ENCODE assay signal across 8 cellular contexts in the genomic region with DNA sequence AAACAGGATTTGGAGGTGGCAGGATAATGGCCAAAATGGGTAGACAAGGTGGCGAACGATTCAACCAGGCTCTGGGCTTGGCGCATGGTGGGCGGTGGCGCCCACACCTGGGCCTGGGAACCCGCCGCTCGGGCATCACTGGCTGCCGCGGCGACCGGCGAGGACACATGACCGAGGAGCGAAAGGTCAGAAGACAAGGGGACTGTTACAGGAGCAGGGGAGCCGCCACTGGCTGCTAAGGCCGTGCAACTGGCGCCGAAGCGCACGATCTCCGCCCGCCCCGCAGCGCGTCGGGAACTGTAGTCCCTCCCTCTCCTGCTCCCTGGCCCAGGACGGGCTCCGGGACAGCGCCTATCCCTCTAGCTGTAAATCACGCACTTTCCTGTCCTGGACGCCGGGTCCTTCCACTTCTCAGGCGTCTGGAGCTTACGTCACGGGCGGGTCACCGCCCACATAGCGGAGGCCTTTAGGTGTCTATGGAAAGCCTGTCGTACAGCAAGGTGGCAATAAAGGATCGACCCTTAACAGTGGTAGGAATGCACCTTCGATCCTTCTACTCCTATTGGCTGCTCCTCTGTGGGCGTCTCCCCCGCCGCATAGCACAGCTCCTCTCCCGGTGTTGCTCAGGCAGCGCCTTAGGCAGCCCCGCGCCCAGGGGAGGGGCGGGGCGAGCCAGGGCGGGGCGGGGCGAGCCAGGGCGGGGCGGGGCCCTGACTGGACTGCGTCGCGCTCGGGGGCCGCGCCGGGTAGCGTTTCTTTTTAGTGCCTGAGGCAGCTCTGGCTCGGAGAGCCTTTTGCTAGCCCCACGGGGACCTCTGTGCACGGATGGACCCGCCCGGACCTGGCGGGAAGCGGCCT. TPM values are rescaled to one million over a fixed set of nuclear protein-coding genes. Genes with fewer than 3 reads are reported as not detected.
A peak's percentile ranks its signal among the peaks of the same experiment; 100 is the strongest.
DNase-seq lines count a peak whose midpoint lies in the region; ATAC-seq and TF ChIP-seq lines count a peak whose summit lies in the region.

A gene with protein sequence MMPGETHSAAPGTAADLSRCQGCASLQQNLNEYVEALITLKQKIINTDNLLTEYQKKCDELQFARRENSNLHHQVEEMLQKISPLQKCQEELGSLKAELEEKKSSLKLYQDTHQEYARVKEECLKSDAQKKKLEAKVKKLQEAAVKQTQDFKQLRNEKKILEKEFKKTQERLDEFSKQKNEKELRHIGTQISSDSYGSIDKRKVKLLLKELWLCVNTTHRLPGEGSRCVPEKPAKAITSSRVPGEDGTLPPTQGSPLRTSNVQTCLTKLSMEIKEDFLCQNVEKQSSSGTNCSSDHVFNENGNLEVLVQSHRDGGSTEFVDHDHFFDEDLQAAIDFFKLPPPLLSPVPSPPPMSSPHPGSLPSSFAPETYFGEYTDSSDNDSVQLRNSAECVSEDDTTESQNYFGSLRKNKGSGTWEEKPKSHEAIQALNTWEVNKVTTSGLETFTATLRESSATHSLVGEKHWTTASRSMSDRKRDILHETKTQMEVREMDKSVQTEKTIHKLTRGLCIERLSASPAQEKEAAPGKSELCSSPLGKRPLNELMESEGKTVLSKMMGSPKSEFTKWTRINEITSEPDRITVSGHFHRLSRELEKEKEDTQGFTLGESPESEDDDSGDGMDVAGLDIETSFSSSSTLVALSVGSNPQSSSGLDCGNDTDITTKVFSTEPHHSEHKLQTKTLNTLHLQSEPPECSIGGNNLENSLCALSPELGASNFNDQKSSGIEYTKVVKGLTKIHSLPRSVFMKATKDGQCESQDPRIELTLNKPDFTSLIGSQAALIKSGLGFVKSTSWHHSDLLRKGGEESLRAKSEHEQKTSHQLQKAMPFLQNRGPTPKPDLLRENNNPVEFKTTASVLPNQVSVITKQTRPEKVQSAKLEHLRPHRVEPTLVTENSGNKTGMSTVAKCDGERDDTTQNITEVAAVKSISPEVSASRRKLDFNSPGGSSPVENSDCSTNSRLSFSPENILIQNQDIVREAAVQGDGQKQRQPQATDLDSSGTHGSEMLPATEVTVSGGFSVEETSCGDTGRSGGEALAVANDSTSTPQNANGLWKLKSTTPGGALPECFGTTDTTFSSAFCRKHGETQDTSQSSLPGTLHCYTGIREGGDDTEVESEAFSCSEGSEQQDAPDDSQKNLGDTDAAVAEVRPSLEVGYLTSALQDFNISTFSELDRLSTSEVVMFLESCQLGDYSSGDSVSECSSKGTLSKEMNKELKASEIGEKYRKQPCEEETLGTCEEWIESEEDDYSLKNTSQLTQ (N-terminal part only) (plus strand): TSS at position 717 of the 858 bp plus-strand sequence. CDS start 239 bp downstream, outside the sequence.

- H3K4me2 ChIP-seq in PC-9 = peak within 1 kb of the TSS; percentile 100

- DNase-seq in DMS153 (lab: John Stamatoyannopoulos, UW) (peak; percentile 98), PC-9 (peak; percentile 97 to 100), epithelial cell of proximal tubule (ENCODE audit: low read depth) (peak; percentile 84)
- peak; percentile 97 for DNase-seq in Jurkat, Clone E6-1 (ENCODE audit: low read depth, low spot score)
- peak; percentile 95 for DNase-seq in activated T-cell treated with anti-CD3 and anti-CD28 coated beads, Interleukin-2, amount 50 U/mL, for 1 hour
- DNase-seq in stimulated activated CD8-positive, alpha-beta memory T cell treated with anti-CD3 and anti-CD28 coated beads, Interleukin-4, amount 100 ng/mL, for 48 hours = peak; percentile 93

- H2AFZ ChIP-seq in PC-9 = peak within 1 kb of the TSS; percentile 98

- peaks cover 38% of the 10 kb centered on the region for H4K20me1 ChIP-seq in PC-9 (ENCODE audit: insufficient read depth)

- peaks cover 8% of the 10 kb centered on the region; the same call in 1 of the 2 replicates for H3F3A ChIP-seq in PC-9 (ENCODE audit: insufficient read depth, low read depth)

- POLR2A ChIA-PET in PC-9 (lab: Charles Lee; ENCODE audit: unreplicated experiment) = interaction anchor here (0.6 to 1.0 kb wide), 10 partner anchors 14 to 450 kb away, joined by 3 to 19 read pairs (median 6); no protein-coding TSS in a partner anchor

- peaks cover 32% of the 10 kb centered on the region for H3K4me1 ChIP-seq in PC-9 (replicated peaks; ENCODE audit: insufficient read depth)
- peaks cover 22 to 26% of the 10 kb centered on the region in 2 donors for H3K4me1 ChIP-seq in mucosa of rectum (ENCODE audit: control insufficient read depth in 2 of 2, insufficient read depth in 2 of 2, low read length in 2 of 2)

- 0 out of 2 replicates have a peak, but pooled peaks have one; percentile 22 for TF ChIP-seq CTCF in PC-9 (conservative IDR thresholded peaks at IDR 0.05)
- TF ChIP-seq CTCF in epithelial cell of proximal tubule (conservative IDR thresholded peaks at IDR 0.05; ENCODE audit: low read depth, low read length) = no peak

- H3K27ac ChIP-seq in PC-9 (peak within 1 kb of the TSS; percentile 89), mucosa of rectum (ENCODE audit: low read depth in 2 of 2, low read length in 2 of 2) (peak within 1 kb of the TSS; percentile 98 to 99)

- peak within 1 kb of the TSS; percentile 77 to 83 for H3K9ac ChIP-seq in mucosa of rectum (ENCODE audit: low read depth in 1 of 2, low read length in 2 of 2)

- peaks cover 46% of the 10 kb centered on the region for H3K79me2 ChIP-seq in PC-9 (ENCODE audit: low read depth)

- H3K4me3 ChIP-seq in Jurkat, Clone E6-1 (ENCODE audit: low read length) = peak within 1 kb of the TSS; percentile 88
- H3K4me3 ChIP-seq in PC-9 (peak within 1 kb of the TSS; percentile 86), epithelial cell of proximal tubule (ENCODE audit: low read depth, low read length) (peak within 1 kb of the TSS; percentile 99), mucosa of rectum (ENCODE audit: low read length in 2 of 2) (peak within 1 kb of the TSS; percentile 85 to 90)

- H3K9me2 ChIP-seq in PC-9 (ENCODE audit: insufficient read depth) = no peaks in the 10 kb centered on the region

- CTCF ChIA-PET in PC-9 (lab: Charles Lee) = interaction anchor here (0.5 to 1.8 kb wide), 4 partner anchors 26 to 543 kb away, joined by 3 to 8 read pairs (median 5); no protein-coding TSS in a partner anchor

- H3K27me3 ChIP-seq in PC-9 (ENCODE audit: insufficient read depth, low read depth) (no peaks in the 10 kb centered on the region), mucosa of rectum (ENCODE audit: control insufficient read depth in 2 of 2, insufficient read depth in 2 of 2, low read length in 2 of 2) (no peaks in the 10 kb centered on the region)

- H3K9me3 ChIP-seq in PC-9 (ENCODE audit: insufficient read depth, low read depth) (no peaks in the 10 kb centered on the region), mucosa of rectum (ENCODE audit: control insufficient read depth in 2 of 2, low read length in 2 of 2) (no peaks in the 10 kb centered on the region)

- 0 out of 2 replicates have a peak, but pooled peaks cover 6% of the 10 kb centered on the region for H3K36me3 ChIP-seq in PC-9 (ENCODE audit: low read depth)
- H3K36me3 ChIP-seq in mucosa of rectum (ENCODE audit: control insufficient read depth in 2 of 2, insufficient read depth in 2 of 2, low read length in 2 of 2) = no peaks in the 10 kb centered on the region

- intact Hi-C loops in PC-9 (cut with micrococcal nuclease; ENCODE audit: unreplicated experiment) = loop anchor here (1.0 to 10.0 kb wide), 8 partner anchors 82 to 1291 kb away; a partner anchor contains a TSS

- no TSS peak for BruUV-seq in PC-9 (replicated peaks; lab: Mats Ljungman, UMichigan)

- ATAC-seq in GM21619 (IDR thresholded peaks at IDR 0.05; ENCODE audit: unreplicated experiment) = peak; percentile 82

RNA-seq across cellular contexts. Expression of the gene that starts here (rescaled TPM):
- polyA plus RNA-seq in Jurkat, Clone E6-1 (2012; ENCODE audit: insufficient read depth, insufficient read length) = 29.3 TPM
- total RNA-seq in PC-9 (2021) (59.1 and 68.4 TPM in 2 replicates), epithelial cell of proximal tubule (16.1 and 19.1 TPM in 2 replicates)

Comparison
In these comparisons a context has a peak if more than half of its experiments do, and no peak if none do; other contexts are left out.
1. Peak in every context shown above with its lines: DNase-seq, ATAC-seq, H3K4me3 ChIP-seq and H3K27ac ChIP-seq.